ENCODE assay signal across 29 cellular contexts in the genomic region with DNA sequence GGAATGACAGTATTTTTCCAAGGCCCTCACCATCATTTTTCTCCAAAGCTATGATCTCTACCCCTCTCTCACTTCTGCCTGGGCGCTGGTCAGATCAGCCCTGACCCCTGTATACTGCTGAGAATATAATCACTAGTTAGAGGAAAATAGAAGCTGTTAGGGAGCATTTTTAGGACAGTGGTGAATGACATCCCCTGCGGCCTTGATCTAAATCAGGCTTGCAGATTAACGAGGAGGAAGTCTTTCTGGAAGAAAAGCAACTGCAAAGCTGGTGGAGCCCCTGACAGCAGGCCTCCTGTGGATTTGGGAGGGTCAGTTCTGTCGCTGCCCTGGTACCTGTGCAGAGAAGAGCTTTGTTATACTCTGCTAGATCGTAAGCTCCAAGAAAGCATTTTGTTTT.
"Had no signal": no experiment of that assay in that cellular context is flagged by ENCODE, and none has a peak within 500 bp of the region (broad histone marks: within the 10 kb centered on the region; RNA-seq: fewer than 3 reads in every experiment).

No MANE protein-coding gene starts in this region.

- H3K36me3 ChIP-seq: ovary had no signal

- H3K4me1 Mint-ChIP-seq: activated CD4-positive, alpha-beta T cell treated with anti-CD3 and anti-CD28 coated beads for 36 hours had no signal

- ATAC-seq: activated CD4-positive, alpha-beta T cell treated with anti-CD3 and anti-CD28 coated beads for 36 hours; body of pancreas; esophagus mucosa; gastroesophageal sphincter; heart left ventricle; left lobe of liver; lower lobe of right lung; naive thymus-derived CD8-positive, alpha-beta T cell; psoas muscle; SK-N-SH treated with all-trans-retinoic acid at 6 μM for 48 hours; T-cell had no signal

- DNase-seq: activated B cell treated with CpG ODN at 0.5 μM for 24 hours; activated CD4-positive, alpha-beta memory T cell treated with anti-CD3 and anti-CD28 coated beads for 36 hours; activated CD4-positive, alpha-beta T cell treated with anti-CD3 and anti-CD28 coated beads for 36 hours; activated gamma-delta T cell treated with Interleukin-2 at 50 U/mL for 16 hours; anterior cingulate cortex; body of pancreas; dermis blood vessel endothelial cell; effector memory CD4-positive, alpha-beta T cell; heart left ventricle; lower lobe of right lung; mesendoderm; naive thymus-derived CD8-positive, alpha-beta T cell; ovary; psoas muscle; stimulated activated CD4-positive, alpha-beta T cell treated with anti-CD3 and anti-CD28 coated beads, Interleukin-4, amount 100 ng/mL, for 24 hours; T-cell; tibial artery had no signal

- H3K27me3 Mint-ChIP-seq: activated B cell treated with CpG ODN at 0.5 μM for 24 hours; activated CD4-positive, alpha-beta memory T cell treated with anti-CD3 and anti-CD28 coated beads for 36 hours; activated CD4-positive, alpha-beta T cell treated with anti-CD3 and anti-CD28 coated beads for 36 hours; activated naive CD4-positive, alpha-beta T cell treated with anti-CD3 and anti-CD28 coated beads, Interleukin-2, amount 50 U/mL, for 24 hours; naive thymus-derived CD8-positive, alpha-beta T cell; stimulated activated naive CD8-positive, alpha-beta T cell treated with anti-CD3 and anti-CD28 coated beads, Interleukin-15, Interleukin-2, amounts not matched to agents 100 ng/mL and 50 ng/mL, for 24 hours; T-cell had no signal

- H3K9me3 ChIP-seq: body of pancreas, lower lobe of right lung, neutrophil, ovary, tibial artery had no signal

- H3K4me3 Mint-ChIP-seq: activated B cell treated with CpG ODN at 0.5 μM for 24 hours; activated CD4-positive, alpha-beta memory T cell treated with anti-CD3 and anti-CD28 coated beads for 36 hours; activated CD4-positive, alpha-beta T cell treated with anti-CD3 and anti-CD28 coated beads for 36 hours; activated naive CD4-positive, alpha-beta T cell treated with anti-CD3 and anti-CD28 coated beads, Interleukin-2, amount 50 U/mL, for 24 hours; naive thymus-derived CD8-positive, alpha-beta T cell; stimulated activated naive CD8-positive, alpha-beta T cell treated with anti-CD3 and anti-CD28 coated beads, Interleukin-15, Interleukin-2, amounts not matched to agents 100 ng/mL and 50 ng/mL, for 24 hours; T-cell; T-helper 2 cell treated with Interferon-gamma antibody and Interleukin-4, amounts not matched to agents 5 μg/mL and 100 μg/mL, for 36 hours had no signal

- H3K9me3 Mint-ChIP-seq: activated naive CD4-positive, alpha-beta T cell treated with anti-CD3 and anti-CD28 coated beads, Interleukin-2, amount 50 U/mL, for 24 hours had no signal

- H3K27ac ChIP-seq: body of pancreas, gastroesophageal sphincter, heart left ventricle, lower lobe of right lung, neutrophil, ovary, psoas muscle, right atrium auricular region, tibial artery had no signal

- H3K27ac Mint-ChIP-seq: activated B cell treated with CpG ODN at 0.5 μM for 24 hours; activated CD4-positive, alpha-beta memory T cell treated with anti-CD3 and anti-CD28 coated beads for 36 hours; activated CD4-positive, alpha-beta T cell treated with anti-CD3 and anti-CD28 coated beads for 36 hours; activated naive CD4-positive, alpha-beta T cell treated with anti-CD3 and anti-CD28 coated beads, Interleukin-2, amount 50 U/mL, for 24 hours; stimulated activated naive CD8-positive, alpha-beta T cell treated with anti-CD3 and anti-CD28 coated beads, Interleukin-15, Interleukin-2, amounts not matched to agents 100 ng/mL and 50 ng/mL, for 24 hours; T-cell; T-helper 2 cell treated with Interferon-gamma antibody and Interleukin-4, amounts not matched to agents 5 μg/mL and 100 μg/mL, for 36 hours had no signal

- H3K4me1 ChIP-seq: psoas muscle, right atrium auricular region, tibial artery had no signal

- H3K27me3 ChIP-seq: body of pancreas, gastroesophageal sphincter, heart left ventricle, neutrophil, ovary, right atrium auricular region, tibial artery had no signal

- H3K4me3 ChIP-seq: body of pancreas, gastroesophageal sphincter, heart left ventricle, lower lobe of right lung, ovary, psoas muscle, right atrium auricular region, tibial artery had no signal

- FAIRE-seq: endothelial cell of umbilical vein, TTC549, urothelium cell line had no signal
